ENCODE assay signal across 16 cellular contexts in genomic region chr11:75783416-75784084, GRCh38. TPM values are rescaled to one million over a fixed set of nuclear protein-coding genes. Genes with fewer than 3 reads are reported as not detected.
DNase-seq lines count a peak whose midpoint lies in the region; ATAC-seq and TF ChIP-seq lines count a peak whose summit lies in the region.
"Had no signal": no experiment of that assay in that cellular context is flagged by ENCODE, and none has a peak within 500 bp of the region (broad histone marks: within the 10 kb centered on the region; RNA-seq: fewer than 3 reads in every experiment).

No MANE protein-coding gene starts in this region.

- no peak for TF ChIP-seq CTCF in right atrium auricular region (IDR thresholded peaks at IDR 0.05)
- no peak for TF ChIP-seq CTCF in RWPE2 (IDR thresholded peaks at IDR 0.05; ENCODE audit: poor library complexity, severe bottlenecking)

- no peak for TF ChIP-seq POLR2A in GM18505 (IDR thresholded peaks at IDR 0.05; ENCODE audit: borderline replicate concordance, extremely low read depth, insufficient read depth, insufficient read length)

- DNase-seq in Right ventricle myocardium superior (peak; percentile 14), right atrium auricular region (ENCODE audit: low spot score) (no peak), RWPE2 (ENCODE audit: low spot score) (no peak), left lobe of liver (ENCODE audit: low spot score) (peak; percentile 78)
- DNase-seq: ACHN; CD4-positive, alpha-beta memory T cell; COR-L47; DND-41; GDM1; H7 had no signal

- ATAC-seq in Right ventricle myocardium superior (ENCODE audit: poor library complexity) (no peak), RWPE2 (ENCODE audit: low read depth) (no peak), left lobe of liver (peak; percentile 45), GM18505 (IDR thresholded peaks at IDR 0.05; ENCODE audit: unreplicated experiment) (no peak), HG02763 (IDR thresholded peaks at IDR 0.05; ENCODE audit: unreplicated experiment) (no peak), GM21529 (IDR thresholded peaks at IDR 0.05; ENCODE audit: unreplicated experiment) (no peak)
- ATAC-seq: GM23338 had no signal

- H3K27me3 ChIP-seq in right atrium auricular region (no peaks in the 10 kb centered on the region), RWPE2 (ENCODE audit: insufficient read depth, poor library complexity, severe bottlenecking) (no peaks in the 10 kb centered on the region), subcutaneous abdominal adipose tissue (ENCODE audit: control insufficient read depth in 5 of 5, insufficient read depth in 4 of 5, low read length in 5 of 5) (no peaks in the 10 kb centered on the region)

- H3K4me3 ChIP-seq in right atrium auricular region (no peak overlapping the region), RWPE2 (ENCODE audit: severe bottlenecking) (no peak overlapping the region), subcutaneous abdominal adipose tissue (ENCODE audit: low read depth in 1 of 5, low read length in 5 of 5) (no peak overlapping the region)
- H3K4me3 ChIP-seq: GM23338 had no signal

- H3K9ac ChIP-seq in subcutaneous abdominal adipose tissue (ENCODE audit: low read length in 5 of 5), result no peak overlapping the region

- H3K27ac ChIP-seq in right atrium auricular region, result no peak overlapping the region
- H3K27ac ChIP-seq in RWPE2 (ENCODE audit: poor library complexity, severe bottlenecking), result peak overlapping the region; percentile 35
- peak overlapping the region; percentile 37 for H3K27ac ChIP-seq in subcutaneous abdominal adipose tissue (ENCODE audit: low read depth, low read length)
- H3K27ac ChIP-seq: C4-2B had no signal

- H3K36me3 ChIP-seq in right atrium auricular region (no peaks in the 10 kb centered on the region), RWPE2 (ENCODE audit: low read depth) (no peaks in the 10 kb centered on the region), subcutaneous abdominal adipose tissue (ENCODE audit: control insufficient read depth in 5 of 5, insufficient read depth in 5 of 5, low read length in 5 of 5) (peaks cover 3 to 89% (median 67%) of the 10 kb centered on the region in 5 donors)

- H3K9me3 ChIP-seq in right atrium auricular region (no peaks in the 10 kb centered on the region), RWPE2 (ENCODE audit: severe bottlenecking) (no peaks in the 10 kb centered on the region), subcutaneous abdominal adipose tissue (ENCODE audit: control insufficient read depth in 5 of 5, low read length in 5 of 5) (no peaks in the 10 kb centered on the region)

- intact Hi-C loops in Right ventricle myocardium superior (cut with DNase I), result no loop called here

- H3K4me1 ChIP-seq in right atrium auricular region (no peaks in the 10 kb centered on the region), RWPE2 (ENCODE audit: insufficient read depth, poor library complexity, severe bottlenecking) (peaks cover 9% of the 10 kb centered on the region), subcutaneous abdominal adipose tissue (ENCODE audit: control insufficient read depth in 5 of 5, insufficient read depth in 5 of 5, low read length in 5 of 5) (peaks cover 0 to 71% (median 13%) of the 10 kb centered on the region in 5 donors)

RNA-seq across cellular contexts. Expression of gene DGAT2, which starts 15.0 kb away (rescaled TPM):
- total RNA-seq in Right ventricle myocardium superior (20.7 TPM), right atrium auricular region (10 to 100 TPM in 1 of 2 donors, 1 to 10 TPM in 1; 2.7 to 27.7 TPM), left lobe of liver (172 TPM)

RNA-seq across cellular contexts. Expression of gene UVRAG, which starts 31.5 kb away (rescaled TPM):
- total RNA-seq in Right ventricle myocardium superior, result 14.7 TPM
- total RNA-seq in right atrium auricular region, result 10 to 100 TPM; 13.2 to 13.9 TPM
- 8.8 TPM for total RNA-seq in left lobe of liver

Comparison
In these comparisons a context has a peak if more than half of its experiments do, and no peak if none do; other contexts are left out.
1. DNase-seq: peak in Right ventricle myocardium superior (single experiment) and left lobe of liver (single experiment); none in right atrium auricular region (single experiment) and RWPE2 (single experiment).
2. H3K27ac ChIP-seq: peak in RWPE2 (single experiment) and subcutaneous abdominal adipose tissue (single experiment); none in right atrium auricular region (0 of 2).